ENCODE assay signal across 16 cellular contexts in genomic region chr1:226120398-226120797, GRCh38. TPM values are rescaled to one million over a fixed set of nuclear protein-coding genes. Genes with fewer than 3 reads are reported as not detected.
A peak's percentile ranks its signal among the peaks of the same experiment; 100 is the strongest.
DNase-seq lines count a peak whose midpoint lies in the region; ATAC-seq and TF ChIP-seq lines count a peak whose summit lies in the region.
"Had no signal": no experiment of that assay in that cellular context is flagged by ENCODE, and none has a peak within 500 bp of the region (broad histone marks: within the 10 kb centered on the region; RNA-seq: fewer than 3 reads in every experiment).

No MANE protein-coding gene starts in this region.

- H3K9me3 Mint-ChIP-seq in activated T-cell treated with anti-CD3 and anti-CD28 coated beads, Interleukin-2, amount 50 U/mL, for 4 hours, result no peaks in the 10 kb centered on the region
- H3K9me3 Mint-ChIP-seq in IgD-negative memory B cell, result no peaks in the 10 kb centered on the region
- no peaks in the 10 kb centered on the region for H3K9me3 Mint-ChIP-seq in chondrocyte (ENCODE audit: low read depth)
- H3K9me3 Mint-ChIP-seq in progenitor cell of endocrine pancreas (ENCODE audit: low read depth), result no peaks in the 10 kb centered on the region

- peaks cover 28% of the 10 kb centered on the region for H3K4me1 Mint-ChIP-seq in activated T-cell treated with anti-CD3 and anti-CD28 coated beads, Interleukin-2, amount 50 U/mL, for 4 hours (ENCODE audit: low read depth)
- H3K4me1 Mint-ChIP-seq in IgD-negative memory B cell (peaks cover 30 to 50% (median 46%) of the 10 kb centered on the region in 3 donors), chondrocyte (ENCODE audit: low read depth) (peaks cover 12% of the 10 kb centered on the region), progenitor cell of endocrine pancreas (ENCODE audit: low read depth) (peaks cover 12% of the 10 kb centered on the region)

- peak overlapping the region; percentile 77 for H3K4me3 Mint-ChIP-seq in activated T-cell treated with anti-CD3 and anti-CD28 coated beads, Interleukin-2, amount 50 U/mL, for 4 hours
- H3K4me3 Mint-ChIP-seq in IgD-negative memory B cell, result peak overlapping the region in 3 of 4 donors; percentile 34 to 89 (median 79)
- H3K4me3 Mint-ChIP-seq in chondrocyte (ENCODE audit: unreplicated experiment), result peak overlapping the region; percentile 59
- H3K4me3 Mint-ChIP-seq in progenitor cell of endocrine pancreas (ENCODE audit: low read depth), result peak overlapping the region; percentile 66

- no peaks in the 10 kb centered on the region for H3K27me3 ChIP-seq in brain microvascular endothelial cell (replicated peaks)
- H3K27me3 ChIP-seq: ascending aorta had no signal

- H3K36me3 ChIP-seq in brain microvascular endothelial cell (replicated peaks), result no peaks in the 10 kb centered on the region
- H3K36me3 ChIP-seq: ascending aorta, thoracic aorta had no signal

- H3K4me3 ChIP-seq in brain microvascular endothelial cell (ENCODE audit: low read depth, low read length), result no peak overlapping the region
- H3K4me3 ChIP-seq: mucosa of descending colon had no signal

- no peak overlapping the region for H3K27ac ChIP-seq in brain microvascular endothelial cell
- H3K27ac ChIP-seq: ascending aorta, thoracic aorta had no signal

- in situ Hi-C loops in brain microvascular endothelial cell (cut with HindIII; ENCODE audit: low pct_ligation_motif_present, low sequenced_read_pairs), result no loop called here

- H3K27ac Mint-ChIP-seq in IgD-negative memory B cell (peak overlapping the region in 2 of 3 donors; percentile 96 to 99), chondrocyte (ENCODE audit: unreplicated experiment) (no peak overlapping the region), progenitor cell of endocrine pancreas (no peak overlapping the region)

- TF ChIP-seq CTCF in chondrocyte (IDR thresholded peaks at IDR 0.05), result no peak
- no peak for TF ChIP-seq CTCF in progenitor cell of endocrine pancreas (IDR thresholded peaks at IDR 0.05; ENCODE audit: unreplicated experiment)
- TF ChIP-seq CTCF in brain microvascular endothelial cell (IDR thresholded peaks at IDR 0.05; ENCODE audit: low read depth, low read length, missing control alignments), result no peak

- ATAC-seq in activated T-cell treated with anti-CD3 and anti-CD28 coated beads, Interleukin-2, amount 50 U/mL, for 4 hours, result no peak
- no peak for ATAC-seq in GM19467 (IDR thresholded peaks at IDR 0.05; ENCODE audit: unreplicated experiment)
- no peak for ATAC-seq in GM18873 (IDR thresholded peaks at IDR 0.05; ENCODE audit: low FRiP score, unreplicated experiment)
- ATAC-seq: mucosa of descending colon had no signal

- no peaks in the 10 kb centered on the region for H3K27me3 Mint-ChIP-seq in activated T-cell treated with anti-CD3 and anti-CD28 coated beads, Interleukin-2, amount 50 U/mL, for 4 hours (ENCODE audit: low read depth)
- H3K27me3 Mint-ChIP-seq in IgD-negative memory B cell, result peaks cover 4% of the 10 kb centered on the region
- H3K27me3 Mint-ChIP-seq in chondrocyte (ENCODE audit: low read depth), result no peaks in the 10 kb centered on the region
- H3K27me3 Mint-ChIP-seq in progenitor cell of endocrine pancreas, result peaks cover 7% of the 10 kb centered on the region

- H3K36me3 Mint-ChIP-seq in activated T-cell treated with anti-CD3 and anti-CD28 coated beads, Interleukin-2, amount 50 U/mL, for 4 hours (ENCODE audit: insufficient read depth), result no peaks in the 10 kb centered on the region
- H3K36me3 Mint-ChIP-seq in IgD-negative memory B cell, result no peaks in the 10 kb centered on the region
- H3K36me3 Mint-ChIP-seq in chondrocyte (ENCODE audit: low read depth), result no peaks in the 10 kb centered on the region
- no peaks in the 10 kb centered on the region for H3K36me3 Mint-ChIP-seq in progenitor cell of endocrine pancreas (ENCODE audit: insufficient read depth)

- DNase-seq in activated T-cell treated with anti-CD3 and anti-CD28 coated beads, Interleukin-2, amount 50 U/mL, for 4 hours, result no peak
- no peak for DNase-seq in activated T-cell treated with anti-CD3 and anti-CD28 coated beads for 4 hours
- DNase-seq in chondrocyte (ENCODE audit: low spot score), result peak; percentile 37
- DNase-seq in progenitor cell of endocrine pancreas (ENCODE audit: low spot score, unreplicated experiment), result no peak
- DNase-seq in brain microvascular endothelial cell, result no peak
- DNase-seq: ACHN, dermis blood vessel endothelial cell, mucosa of descending colon, NCI-H187, NCI-H524, SK-N-SH had no signal

RNA-seq across cellular contexts. Expression of gene H3-3A, which starts 57.9 kb away (rescaled TPM):
- total RNA-seq in activated T-cell treated with anti-CD3 and anti-CD28 coated beads, Interleukin-2, amount 50 U/mL, for 4 hours, result 100 to 1,000 TPM; 328 to 367 (median 332) TPM
- polyA plus RNA-seq in IgD-negative memory B cell, result 1,011 TPM
- total RNA-seq in chondrocyte (307 to 328 TPM (median 315 TPM) in 3 replicates), progenitor cell of endocrine pancreas (1,238 and 1,313 TPM in 2 replicates)

Comparison
In these comparisons a context has a peak if more than half of its experiments do, and no peak if none do; other contexts are left out.
1. H3K27ac Mint-ChIP-seq: peak in IgD-negative memory B cell (2 of 3); none in chondrocyte (single experiment) and progenitor cell of endocrine pancreas (single experiment).
2. Peak in every context shown above with its lines, with median percentiles within 50 percentile points of each other: H3K4me3 Mint-ChIP-seq.